Comparison of ENCODE assay signal across 9 cellular contexts in the genomic region with DNA sequence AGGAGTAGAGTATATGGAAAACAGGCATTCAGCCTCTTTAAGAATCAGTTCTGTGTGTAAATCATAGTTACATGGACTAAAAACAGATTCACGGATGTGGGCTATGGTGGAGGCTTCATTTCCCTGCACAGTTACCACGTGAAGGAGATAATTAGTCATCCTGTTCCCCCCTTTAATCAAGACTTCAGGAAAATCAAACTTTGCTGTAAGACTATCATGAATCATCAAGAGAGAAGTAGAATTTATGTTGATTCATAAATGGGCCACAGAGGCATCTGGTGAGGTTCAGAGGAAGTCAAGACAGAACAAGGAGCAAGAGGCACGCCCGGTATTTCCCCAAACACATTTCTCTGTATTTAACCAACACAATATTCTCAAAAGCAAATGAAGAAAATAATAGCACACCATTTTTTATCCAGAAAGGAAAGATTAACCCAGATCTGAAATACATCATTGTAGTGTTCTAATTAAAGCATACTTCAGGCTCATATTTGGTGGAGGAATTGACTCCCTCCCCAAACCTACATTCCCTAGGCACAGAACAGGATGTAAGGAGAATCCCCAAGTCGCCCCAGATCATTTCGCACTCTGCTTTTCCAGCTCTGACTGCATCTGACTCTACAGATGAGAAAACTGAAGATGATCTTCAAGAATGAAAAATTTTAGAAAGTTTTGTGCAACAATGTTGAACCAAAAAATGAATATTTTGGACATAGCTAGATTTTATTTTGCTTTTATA.
DNase-seq lines count a peak whose midpoint lies in the region; ATAC-seq lines count a peak whose summit lies in the region.
"Had no signal": no experiment of that assay in that cellular context is flagged by ENCODE, and none has a peak within 500 bp of the region (broad histone marks: within the 10 kb centered on the region; RNA-seq: fewer than 3 reads in every experiment).

No MANE protein-coding gene starts in this region.

- intact Hi-C loops in left colon (cut with DNase I, micrococcal nuclease): no loop called here

- peak; percentile 75 for DNase-seq in AG08395 (ENCODE audit: low spot score)
- peak; percentile 64 for DNase-seq in GM04504 (ENCODE audit: low read depth)
- DNase-seq in amniotic stem cell (lab: John Stamatoyannopoulos, UW): peak; percentile 66
- DNase-seq in kidney tubule cell (ENCODE audit: low spot score): peak; percentile 50
- DNase-seq in left colon: no peak
- DNase-seq in NCI-H2081 treated with DMSO at 0.1 percent for 48 hours (lab: John Stamatoyannopoulos, UW): no peak
- DNase-seq: NCI-H1417 had no signal

- no peak for ATAC-seq in left colon
- no peak for ATAC-seq in GM19023 (IDR thresholded peaks at IDR 0.05; ENCODE audit: unreplicated experiment)
- no peak for ATAC-seq in GM21786 (IDR thresholded peaks at IDR 0.05; ENCODE audit: unreplicated experiment)

Comparison
In these comparisons a context has a peak if more than half of its experiments do, and no peak if none do; other contexts are left out.
1. DNase-seq: peak in AG08395 (single experiment), GM04504 (single experiment), amniotic stem cell (single experiment) and kidney tubule cell (single experiment); none in left colon (0 of 2) and NCI-H2081 treated with DMSO at 0.1 percent for 48 hours (single experiment).